In genomic region chr3:83426311-83426710, GRCh38 we compare ENCODE assay signal across 22 cellular contexts.
DNase-seq lines count a peak whose midpoint lies in the region; ATAC-seq, FAIRE-seq and TF ChIP-seq lines count a peak whose summit lies in the region.
"Had no signal": no experiment of that assay in that cellular context is flagged by ENCODE, and none has a peak within 500 bp of the region (broad histone marks: within the 10 kb centered on the region; RNA-seq: fewer than 3 reads in every experiment).

No MANE protein-coding gene starts in this region.

- intact Hi-C loops in pancreas (cut with DNase I) = no loop called here
- intact Hi-C loops in esophagus squamous epithelium (cut with DNase I) = no loop called here

- TF ChIP-seq POLR2A in esophagus squamous epithelium (IDR thresholded peaks at IDR 0.05) = no peak

- H3K27me3 ChIP-seq in pancreas (no peaks in the 10 kb centered on the region), esophagus squamous epithelium (no peaks in the 10 kb centered on the region)

- ATAC-seq in pancreas = peak; percentile 27 to 79 (median 42)
- ATAC-seq in GM21528 (IDR thresholded peaks at IDR 0.05; ENCODE audit: low FRiP score, unreplicated experiment) = no peak
- ATAC-seq: A549, GM12878, HCT116 had no signal

- H3K36me3 ChIP-seq in pancreas (no peaks in the 10 kb centered on the region), esophagus squamous epithelium (no peaks in the 10 kb centered on the region)

- H3K27ac ChIP-seq in pancreas (no peak overlapping the region), esophagus squamous epithelium (no peak overlapping the region)
- H3K27ac ChIP-seq: A549, C4-2B, KMS-11 had no signal

- H3K4me1 ChIP-seq in pancreas (peaks cover 0 to 3% (median 0%) of the 10 kb centered on the region in 3 donors), esophagus squamous epithelium (no peaks in the 10 kb centered on the region)
- H3K4me1 ChIP-seq: A549 had no signal

- WGBS in pancreas, 2 donors = 33 to 34% methylated on average over 2 of the region's 2 CpGs
- 73 to 92% methylated on average over 2 of the region's 2 CpGs for WGBS in esophagus squamous epithelium, 2 donors

- TF ChIP-seq CTCF in pancreas (IDR thresholded peaks at IDR 0.05) (no peak), esophagus squamous epithelium (IDR thresholded peaks at IDR 0.05) (no peak)

- H3K9me3 ChIP-seq in pancreas (no peaks in the 10 kb centered on the region), esophagus squamous epithelium (no peaks in the 10 kb centered on the region)
- H3K9me3 ChIP-seq: A549, Caco-2 had no signal

- DNase-seq in HK-2 (ENCODE audit: unreplicated experiment) (peak; percentile 10), NCI-H460 (ENCODE audit: extremely low read depth, low read depth) (peak; percentile 9), glomerular visceral epithelial cell (ENCODE audit: extremely low spot score) (peak; percentile 15), pancreas (no peak), dedifferentiated amniotic fluid mesenchymal stem cell (ENCODE audit: extremely low spot score) (no peak), DMS153 (lab: John Stamatoyannopoulos, UW) (no peak), esophagus squamous epithelium (lab: John Stamatoyannopoulos, UW) (no peak)
- DNase-seq: AML-193; Caco-2; CD4-positive, alpha-beta T cell; DMS53; DND-41; EL; GOT3; H7; HFFc6 had no signal

- no peak for FAIRE-seq in pancreas (lab: Jason Lieb, UNC)
- FAIRE-seq: A549, GM12878 had no signal

- no peak overlapping the region for H3K4me3 ChIP-seq in pancreas
- no peak overlapping the region for H3K4me3 ChIP-seq in esophagus squamous epithelium
- H3K4me3 ChIP-seq: A549, GM12878 had no signal

Comparison
In these comparisons a context has a peak if more than half of its experiments do, and no peak if none do; other contexts are left out.
1. DNase-seq: peak in HK-2 (single experiment), NCI-H460 (single experiment) and glomerular visceral epithelial cell (single experiment); none in pancreas (0 of 6), dedifferentiated amniotic fluid mesenchymal stem cell (single experiment), DMS153 (single experiment) and esophagus squamous epithelium (single experiment).